In genomic region chr12:130428116-130428515, GRCh38 we compare ENCODE assay signal across 18 cellular contexts.
DNase-seq lines count a peak whose midpoint lies in the region; ATAC-seq and TF ChIP-seq lines count a peak whose summit lies in the region.
"Had no signal": no experiment of that assay in that cellular context is flagged by ENCODE, and none has a peak within 500 bp of the region (broad histone marks: within the 10 kb centered on the region; RNA-seq: fewer than 3 reads in every experiment).

No MANE protein-coding gene starts in this region.

- no peak overlapping the region for H2AFZ ChIP-seq in neural progenitor cell (replicated peaks)

- no peak for TF ChIP-seq CTCF in chondrocyte (IDR thresholded peaks at IDR 0.05)
- TF ChIP-seq CTCF in neural progenitor cell (IDR thresholded peaks at IDR 0.05) = no peak
- no peak for TF ChIP-seq CTCF in type B pancreatic cell (conservative IDR thresholded peaks at IDR 0.05)
- TF ChIP-seq CTCF in CD14-positive monocyte (IDR thresholded peaks at IDR 0.05) = no peak

- CTCF ChIA-PET in activated CD4-positive, alpha-beta memory T cell treated with anti-CD3 and anti-CD28 coated beads for 36 hours (lab: Charles Lee) = no interaction called here

- no peak overlapping the region for H3K4me2 ChIP-seq in neural progenitor cell

- no peak for ATAC-seq in HG03457 (IDR thresholded peaks at IDR 0.05; ENCODE audit: unreplicated experiment)
- ATAC-seq: CD8-positive, alpha-beta T cell; PC-3 had no signal

- no peaks in the 10 kb centered on the region for H4K20me1 ChIP-seq in neural progenitor cell (ENCODE audit: low read depth)

- H3K9me3 Mint-ChIP-seq in chondrocyte (ENCODE audit: low read depth) = peaks cover 10% of the 10 kb centered on the region
- H3K9me3 Mint-ChIP-seq in neural progenitor cell = peaks cover 6% of the 10 kb centered on the region
- H3K9me3 Mint-ChIP-seq in type B pancreatic cell = no peaks in the 10 kb centered on the region
- no peaks in the 10 kb centered on the region for H3K9me3 Mint-ChIP-seq in activated CD4-positive, alpha-beta memory T cell treated with anti-CD3 and anti-CD28 coated beads for 36 hours
- peaks cover 0 to 5% (median 0%) of the 10 kb centered on the region in 7 donors for H3K9me3 Mint-ChIP-seq in CD14-positive monocyte
- H3K9me3 Mint-ChIP-seq: CD8-positive, alpha-beta T cell had no signal

- H3K4me1 Mint-ChIP-seq in chondrocyte (ENCODE audit: low read depth) = no peaks in the 10 kb centered on the region
- peaks cover 40% of the 10 kb centered on the region for H3K4me1 Mint-ChIP-seq in neural progenitor cell
- peaks cover 16% of the 10 kb centered on the region for H3K4me1 Mint-ChIP-seq in type B pancreatic cell (ENCODE audit: unreplicated experiment)
- no peaks in the 10 kb centered on the region for H3K4me1 Mint-ChIP-seq in activated CD4-positive, alpha-beta memory T cell treated with anti-CD3 and anti-CD28 coated beads for 36 hours (ENCODE audit: low read depth)
- H3K4me1 Mint-ChIP-seq in CD14-positive monocyte = no peaks in the 10 kb centered on the region
- H3K4me1 Mint-ChIP-seq: B cell had no signal

- no peak overlapping the region for H3K4me3 ChIP-seq in neural progenitor cell
- H3K4me3 ChIP-seq: HAP-1 had no signal

- H3K36me3 ChIP-seq in neural progenitor cell = no peaks in the 10 kb centered on the region
- H3K36me3 ChIP-seq: HAP-1 had no signal

- no peak overlapping the region for H3K9ac ChIP-seq in neural progenitor cell

- intact Hi-C loops in activated CD4-positive, alpha-beta memory T cell treated with anti-CD3 and anti-CD28 coated beads for 36 hours (cut with micrococcal nuclease) = no loop called here
- intact Hi-C loops in CD14-positive monocyte (cut with micrococcal nuclease) = no loop called here

- H3K36me3 Mint-ChIP-seq in chondrocyte (ENCODE audit: low read depth) (no peaks in the 10 kb centered on the region), neural progenitor cell (peaks cover 8% of the 10 kb centered on the region), type B pancreatic cell (no peaks in the 10 kb centered on the region), CD14-positive monocyte (no peaks in the 10 kb centered on the region)
- H3K36me3 Mint-ChIP-seq in activated CD4-positive, alpha-beta memory T cell treated with anti-CD3 and anti-CD28 coated beads for 36 hours = no peaks in the 10 kb centered on the region
- H3K36me3 Mint-ChIP-seq: CD8-positive, alpha-beta T cell had no signal

- H3F3A ChIP-seq in neural progenitor cell (ENCODE audit: low read depth) = no peaks in the 10 kb centered on the region

- peaks cover 6% of the 10 kb centered on the region for H3K4me1 ChIP-seq in neural progenitor cell
- H3K4me1 ChIP-seq: HAP-1 had no signal

- no peak overlapping the region for H3K4me3 Mint-ChIP-seq in chondrocyte (ENCODE audit: unreplicated experiment)
- H3K4me3 Mint-ChIP-seq in neural progenitor cell = no peak overlapping the region
- H3K4me3 Mint-ChIP-seq in type B pancreatic cell = no peak overlapping the region
- H3K4me3 Mint-ChIP-seq in activated CD4-positive, alpha-beta memory T cell treated with anti-CD3 and anti-CD28 coated beads for 36 hours = no peak overlapping the region
- no peak overlapping the region for H3K4me3 Mint-ChIP-seq in CD14-positive monocyte
- H3K4me3 Mint-ChIP-seq: B cell; CD8-positive, alpha-beta T cell had no signal

- no peak overlapping the region for H3K27ac ChIP-seq in neural progenitor cell

- no peaks in the 10 kb centered on the region for H3K9me3 ChIP-seq in neural progenitor cell (ENCODE audit: low read depth)
- H3K9me3 ChIP-seq: HAP-1 had no signal

- H3K27ac Mint-ChIP-seq in chondrocyte (ENCODE audit: unreplicated experiment) (no peak overlapping the region), neural progenitor cell (peak overlapping the region; percentile 90), type B pancreatic cell (no peak overlapping the region), CD14-positive monocyte (no peak overlapping the region)
- H3K27ac Mint-ChIP-seq in activated CD4-positive, alpha-beta memory T cell treated with anti-CD3 and anti-CD28 coated beads for 36 hours = no peak overlapping the region
- H3K27ac Mint-ChIP-seq: B cell; CD8-positive, alpha-beta T cell had no signal

- no peaks in the 10 kb centered on the region for H3K79me2 ChIP-seq in neural progenitor cell (ENCODE audit: low read depth)

- H3K27me3 Mint-ChIP-seq in chondrocyte (ENCODE audit: low read depth) (no peaks in the 10 kb centered on the region), neural progenitor cell (ENCODE audit: insufficient read depth, low read depth) (peaks cover 10% of the 10 kb centered on the region), type B pancreatic cell (no peaks in the 10 kb centered on the region), CD14-positive monocyte (ENCODE audit: low read depth in 3 of 3) (peaks cover 0 to 1% (median 0%) of the 10 kb centered on the region in 3 donors)
- no peaks in the 10 kb centered on the region for H3K27me3 Mint-ChIP-seq in activated CD4-positive, alpha-beta memory T cell treated with anti-CD3 and anti-CD28 coated beads for 36 hours
- H3K27me3 Mint-ChIP-seq: B cell had no signal

- no peaks in the 10 kb centered on the region for H3K27me3 ChIP-seq in neural progenitor cell

- DNase-seq in DMS79 treated with DMSO at 0.1 percent for 48 hours (lab: John Stamatoyannopoulos, UW) = peak; percentile 72
- DNase-seq in chondrocyte (ENCODE audit: low spot score) = peak; percentile 84
- peak; percentile 39 for DNase-seq in neural progenitor cell (ENCODE audit: low spot score)
- peak; percentile 66 for DNase-seq in type B pancreatic cell (ENCODE audit: extremely low spot score, unreplicated experiment)
- DNase-seq in activated CD4-positive, alpha-beta memory T cell treated with anti-CD3 and anti-CD28 coated beads for 36 hours = no peak
- DNase-seq in CD14-positive monocyte (ENCODE audit: low spot score) = no peak
- DNase-seq: ACHN, EL, KBM-7, NCI-H1048, NCI-H2107, NCI-H446 treated with DMSO at 0.1 percent for 48 hours, NCI-H748 treated with DMSO at 0.1 percent for 48 hours, PC-3 had no signal

- POLR2A ChIA-PET in activated CD4-positive, alpha-beta memory T cell treated with anti-CD3 and anti-CD28 coated beads for 36 hours (lab: Charles Lee) = no interaction called here

Comparison
In these comparisons a context has a peak if more than half of its experiments do, and no peak if none do; other contexts are left out.
1. DNase-seq: peak in DMS79 treated with DMSO at 0.1 percent for 48 hours (single experiment), chondrocyte (single experiment), neural progenitor cell (single experiment) and type B pancreatic cell (single experiment); none in activated CD4-positive, alpha-beta memory T cell treated with anti-CD3 and anti-CD28 coated beads for 36 hours (single experiment) and CD14-positive monocyte (single experiment).